In the genomic region with DNA sequence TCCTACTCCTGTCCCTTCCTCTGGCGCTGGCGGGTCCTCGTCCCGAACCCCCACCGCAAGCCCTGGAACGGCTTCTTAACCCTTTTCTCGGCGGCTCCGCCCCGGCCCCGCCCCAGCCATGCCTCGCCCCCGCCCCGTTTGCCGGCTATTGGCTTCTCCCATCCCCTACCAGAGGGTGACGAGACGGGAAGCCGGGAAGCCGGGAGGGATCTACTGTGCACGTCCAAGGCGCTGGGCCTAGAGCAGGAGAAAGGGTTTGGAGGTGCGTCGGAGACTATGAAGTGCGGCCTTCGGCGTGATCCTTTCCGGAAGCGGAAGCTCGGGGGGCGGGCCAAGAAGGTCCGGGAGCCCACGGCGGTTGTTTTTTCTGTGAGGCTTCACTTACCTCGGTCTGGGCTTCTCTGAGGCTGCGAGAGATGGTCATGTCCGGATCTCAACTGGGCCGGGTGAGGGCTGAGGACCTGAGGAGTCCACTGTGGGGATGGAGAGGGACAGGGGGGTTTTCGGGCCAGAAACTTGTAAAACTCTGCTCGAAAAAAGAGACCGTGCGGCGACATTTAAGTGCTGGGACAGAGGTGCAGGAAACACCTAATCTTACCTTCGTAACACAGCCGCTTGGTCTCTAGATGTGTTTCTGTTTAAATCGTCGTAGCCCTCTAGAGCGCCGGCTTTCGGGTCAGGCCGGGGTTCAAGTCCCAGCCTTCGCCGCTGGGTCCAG, we compare ENCODE assay signal across 8 cellular contexts. TPM values are rescaled to one million over a fixed set of nuclear protein-coding genes. Genes with fewer than 3 reads are reported as not detected.
DNase-seq lines count a peak whose midpoint lies in the region; ATAC-seq and TF ChIP-seq lines count a peak whose summit lies in the region.

No MANE protein-coding gene starts in this region.

- peak; percentile 71 for DNase-seq in HT1080 (ENCODE audit: low read depth)
- peak; percentile 78 to 90 (median 82) for DNase-seq in Peyer's patch
- DNase-seq in activated gamma-delta T cell (lab: John Stamatoyannopoulos, UW) = peak; percentile 18
- peak; percentile 86 to 88 for DNase-seq in foreskin fibroblast
- DNase-seq in neuronal stem cell (ENCODE audit: low spot score) = no peak
- peak; percentile 73 for DNase-seq in stromal cell of bone marrow (ENCODE audit: low read depth)

- no peak overlapping the region for H4K8ac ChIP-seq in neuronal stem cell (ENCODE audit: low read depth, low read length)

- H2BK120ac ChIP-seq in neuronal stem cell (ENCODE audit: low read depth, low read length) = no peak overlapping the region

- H2AFZ ChIP-seq in ACC112 (ENCODE audit: low read length, unreplicated experiment) (peak overlapping the region; percentile 24), neuronal stem cell (ENCODE audit: low read length) (peak overlapping the region; percentile 97)

- H3K9me3 ChIP-seq in Peyer's patch (no peaks in the 10 kb centered on the region), neuronal stem cell (replicated peaks in 1 of 2; ENCODE audit: control insufficient read depth in 2 of 2, insufficient read depth in 1 of 2, low read depth in 1 of 2, low read length in 2 of 2) (no peaks in the 10 kb centered on the region)

- no peak overlapping the region for H2BK5ac ChIP-seq in neuronal stem cell (ENCODE audit: low read length)

- H3K4ac ChIP-seq in neuronal stem cell (ENCODE audit: low read length) = no peak overlapping the region

- H3K79me2 ChIP-seq in ACC112 (ENCODE audit: control insufficient read depth, insufficient read depth, low read length, unreplicated experiment) = no peaks in the 10 kb centered on the region

- H2BK12ac ChIP-seq in neuronal stem cell (ENCODE audit: low read length) = no peak overlapping the region

- no peak overlapping the region for H4K91ac ChIP-seq in neuronal stem cell (ENCODE audit: low read depth, low read length, poor library complexity)

- no CpG with 5 or more reads among the region's 52 CpGs for WGBS in neuronal stem cell (ENCODE audit: extremely low coverage in 2 of 2, insufficient read length in 2 of 2, insufficient replicate concordance in 1 of 2), 2 donors

- no peak overlapping the region for H3K27ac ChIP-seq in ACC112 (ENCODE audit: low read depth, low read length)
- H3K27ac ChIP-seq in Peyer's patch = peak overlapping the region; percentile 53 to 81 (median 68)
- H3K27ac ChIP-seq in neuronal stem cell (replicated peaks; ENCODE audit: low read length) = peak overlapping the region; percentile 37

- H3K4me1 ChIP-seq in ACC112 (ENCODE audit: control insufficient read depth, insufficient read depth, low read length, unreplicated experiment) (no peaks in the 10 kb centered on the region), Peyer's patch (peaks cover 0 to 6% (median 0%) of the 10 kb centered on the region in 4 donors), neuronal stem cell (ENCODE audit: control insufficient read depth in 2 of 2, insufficient read depth in 1 of 2, low read depth in 1 of 2, low read length in 2 of 2) (peaks cover 0 to 1% of the 10 kb centered on the region in 2 donors)

- no peak overlapping the region for H2BK15ac ChIP-seq in neuronal stem cell (ENCODE audit: low read length)

- H3K4me3 ChIP-seq in ACC112 (ENCODE audit: low read depth, low read length) = peak overlapping the region; percentile 80
- H3K4me3 ChIP-seq in Peyer's patch = peak overlapping the region; percentile 42 to 67 (median 59)
- H3K4me3 ChIP-seq in foreskin fibroblast (ENCODE audit: low read depth in 1 of 2, low read length in 2 of 2) = peak overlapping the region; percentile 55 to 79
- H3K4me3 ChIP-seq in neuronal stem cell (ENCODE audit: low read length in 2 of 2) = peak overlapping the region; percentile 59 to 77

- peak in 1 of 2 donors; percentile 27 for TF ChIP-seq POLR2A in Peyer's patch (IDR thresholded peaks at IDR 0.05)

- ATAC-seq in GM19351 (IDR thresholded peaks at IDR 0.05; ENCODE audit: unreplicated experiment) = peak; percentile 77

- peak overlapping the region; percentile 40 for H3K4me2 ChIP-seq in neuronal stem cell (ENCODE audit: insufficient read depth, low read length, poor library complexity, severe bottlenecking)

- peaks cover 16% of the 10 kb centered on the region for H3K27me3 ChIP-seq in ACC112 (ENCODE audit: insufficient read depth, low read length)
- no peaks in the 10 kb centered on the region for H3K27me3 ChIP-seq in Peyer's patch
- no peaks in the 10 kb centered on the region for H3K27me3 ChIP-seq in neuronal stem cell (ENCODE audit: control insufficient read depth in 3 of 3, insufficient read depth in 3 of 3, low read depth in 1 of 3, low read length in 3 of 3)

- peak overlapping the region; percentile 7 for H3K18ac ChIP-seq in neuronal stem cell (ENCODE audit: low read length)

- H3K36me3 ChIP-seq in ACC112 (ENCODE audit: insufficient read depth, low read length) (no peaks in the 10 kb centered on the region), Peyer's patch (no peaks in the 10 kb centered on the region), neuronal stem cell (replicated peaks in 1 of 2; ENCODE audit: control insufficient read depth in 2 of 2, insufficient read depth in 2 of 2, low read length in 2 of 2) (no peaks in the 10 kb centered on the region)

- no peak overlapping the region for H3K9ac ChIP-seq in neuronal stem cell (ENCODE audit: low read depth, low read length, poor library complexity)

- TF ChIP-seq CTCF in Peyer's patch (IDR thresholded peaks at IDR 0.05) (no peak), foreskin fibroblast (IDR thresholded peaks at IDR 0.05; ENCODE audit: low read depth, low read length) (no peak)

- no peak overlapping the region for H2AK5ac ChIP-seq in neuronal stem cell (ENCODE audit: low read depth, low read length)

- no peaks in the 10 kb centered on the region for H3K79me1 ChIP-seq in neuronal stem cell (ENCODE audit: low read depth, low read length)

- no peak overlapping the region for H3K14ac ChIP-seq in neuronal stem cell (ENCODE audit: low read length)

- peak overlapping the region; percentile 61 for H3K23ac ChIP-seq in neuronal stem cell (ENCODE audit: low read depth, low read length, poor library complexity)

RNA-seq across cellular contexts. Expression of gene ROPN1B, which starts 21.4 kb away (rescaled TPM):
- 0.30 TPM in 1 of 2 replicates, not detected in the other for total RNA-seq in HT1080 (2014; rRNA removed; shearing (Covaris generic))
- not detected in 2 replicates for polyA plus RNA-seq in HT1080 (2015; cell fraction: cytosol; rRNA removed)
- polyA plus RNA-seq in HT1080 (2015; cell fraction: nucleus; rRNA removed) = not detected in 2 replicates
- total RNA-seq in Peyer's patch = not detected
- polyA plus RNA-seq in neuronal stem cell (2013, experiment 1 of 2) = 0.04 TPM
- polyA plus RNA-seq in neuronal stem cell (2013, experiment 2 of 2) = not detected
